In genomic region chr12:105906545-105906944, GRCh38 we compare ENCODE assay signal across 2 cellular contexts.
TF ChIP-seq lines count a peak whose summit lies in the region.

No MANE protein-coding gene starts in this region.

TF ChIP-seq in SK-N-SH treated with all-trans-retinoic acid at 6 μM for 48 hours, 23 proteins besides CTCF, POLR2A, EP300 and RAD21 (continued from another document):
- TF ChIP-seq, protein P1, sequence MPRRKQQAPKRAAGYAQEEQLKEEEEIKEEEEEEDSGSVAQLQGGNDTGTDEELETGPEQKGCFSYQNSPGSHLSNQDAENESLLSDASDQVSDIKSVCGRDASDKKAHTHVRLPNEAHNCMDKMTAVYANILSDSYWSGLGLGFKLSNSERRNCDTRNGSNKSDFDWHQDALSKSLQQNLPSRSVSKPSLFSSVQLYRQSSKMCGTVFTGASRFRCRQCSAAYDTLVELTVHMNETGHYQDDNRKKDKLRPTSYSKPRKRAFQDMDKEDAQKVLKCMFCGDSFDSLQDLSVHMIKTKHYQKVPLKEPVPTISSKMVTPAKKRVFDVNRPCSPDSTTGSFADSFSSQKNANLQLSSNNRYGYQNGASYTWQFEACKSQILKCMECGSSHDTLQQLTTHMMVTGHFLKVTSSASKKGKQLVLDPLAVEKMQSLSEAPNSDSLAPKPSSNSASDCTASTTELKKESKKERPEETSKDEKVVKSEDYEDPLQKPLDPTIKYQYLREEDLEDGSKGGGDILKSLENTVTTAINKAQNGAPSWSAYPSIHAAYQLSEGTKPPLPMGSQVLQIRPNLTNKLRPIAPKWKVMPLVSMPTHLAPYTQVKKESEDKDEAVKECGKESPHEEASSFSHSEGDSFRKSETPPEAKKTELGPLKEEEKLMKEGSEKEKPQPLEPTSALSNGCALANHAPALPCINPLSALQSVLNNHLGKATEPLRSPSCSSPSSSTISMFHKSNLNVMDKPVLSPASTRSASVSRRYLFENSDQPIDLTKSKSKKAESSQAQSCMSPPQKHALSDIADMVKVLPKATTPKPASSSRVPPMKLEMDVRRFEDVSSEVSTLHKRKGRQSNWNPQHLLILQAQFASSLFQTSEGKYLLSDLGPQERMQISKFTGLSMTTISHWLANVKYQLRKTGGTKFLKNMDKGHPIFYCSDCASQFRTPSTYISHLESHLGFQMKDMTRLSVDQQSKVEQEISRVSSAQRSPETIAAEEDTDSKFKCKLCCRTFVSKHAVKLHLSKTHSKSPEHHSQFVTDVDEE (CRISPR knock-in tag; IDR thresholded peaks at IDR 0.05) = no peak
- no peak for TF ChIP-seq ZFP30 (CRISPR knock-in tag; IDR thresholded peaks at IDR 0.05)

TF ChIP-seq in H1, 55 proteins besides CTCF, POLR2A, EP300 and RAD21 (continued from another document):
- TF ChIP-seq MAX (IDR thresholded peaks at IDR 0.05) (no peak), NRF1 (IDR thresholded peaks at IDR 0.05; ENCODE audit: low read depth, low read length) (no peak), KDM1A (IDR thresholded peaks at IDR 0.05; ENCODE audit: borderline replicate concordance, low read length) (no peak)
